Comparison of ENCODE assay signal across 21 cellular contexts in genomic region chr21:45457832-45458172, GRCh38. TPM values are rescaled to one million over a fixed set of nuclear protein-coding genes. Genes with fewer than 3 reads are reported as not detected.
DNase-seq lines count a peak whose midpoint lies in the region; ATAC-seq, FAIRE-seq and TF ChIP-seq lines count a peak whose summit lies in the region.
"Had no signal": no experiment of that assay in that cellular context is flagged by ENCODE, and none has a peak within 500 bp of the region (broad histone marks: within the 10 kb centered on the region; RNA-seq: fewer than 3 reads in every experiment).

No MANE protein-coding gene starts in this region.

- peaks cover 15% of the 10 kb centered on the region for H3K79me1 ChIP-seq in neuronal stem cell (ENCODE audit: low read depth, low read length)

- H2BK12ac ChIP-seq in neuronal stem cell (ENCODE audit: low read length) = no peak overlapping the region

- H3K4me3 Mint-ChIP-seq in astrocyte (ENCODE audit: unreplicated experiment) = no peak overlapping the region
- H3K4me3 Mint-ChIP-seq: CD8-positive, alpha-beta memory T cell had no signal

- peak overlapping the region; percentile 19 for H4K8ac ChIP-seq in neuronal stem cell (ENCODE audit: low read depth, low read length)

- H3K79me2 ChIP-seq in astrocyte (ENCODE audit: insufficient read depth, low read length) = peaks cover 26% of the 10 kb centered on the region

- no peak overlapping the region for H4K91ac ChIP-seq in neuronal stem cell (ENCODE audit: low read depth, low read length, poor library complexity)

- H2AFZ ChIP-seq in astrocyte (ENCODE audit: low read depth, low read length) (no peak overlapping the region), neuronal stem cell (ENCODE audit: low read length) (no peak overlapping the region)

- no peak overlapping the region for H2BK15ac ChIP-seq in neuronal stem cell (ENCODE audit: low read length)

- peak overlapping the region; percentile 47 for H3K14ac ChIP-seq in neuronal stem cell (ENCODE audit: low read length)

- peak overlapping the region; percentile 18 for H3K27ac Mint-ChIP-seq in astrocyte (ENCODE audit: unreplicated experiment)
- H3K27ac Mint-ChIP-seq: CD8-positive, alpha-beta memory T cell had no signal

- TF ChIP-seq POLR2A in tibial nerve (IDR thresholded peaks at IDR 0.05) (no peak), transverse colon (IDR thresholded peaks at IDR 0.05) (no peak)

- intact Hi-C loops in Right ventricle myocardium superior (cut with DNase I) (no loop called here), transverse colon (cut with DNase I; ENCODE audit: low total_unique reads) (no loop called here)

- H2AK5ac ChIP-seq in neuronal stem cell (ENCODE audit: low read depth, low read length) = peak overlapping the region; percentile 25

- peaks cover 37% of the 10 kb centered on the region for H3K4me1 Mint-ChIP-seq in astrocyte (ENCODE audit: low read depth, unreplicated experiment)

- peaks cover 36% of the 10 kb centered on the region for H4K20me1 ChIP-seq in astrocyte (ENCODE audit: insufficient read depth, low read length)

- H3K4me1 ChIP-seq in right atrium auricular region (peaks cover 0 to 53% of the 10 kb centered on the region in 2 donors), astrocyte (ENCODE audit: insufficient read depth, low read length) (peaks cover 42% of the 10 kb centered on the region), neuronal stem cell (ENCODE audit: control insufficient read depth in 2 of 2, insufficient read depth in 1 of 2, low read depth in 1 of 2, low read length in 2 of 2) (peaks cover 0 to 9% of the 10 kb centered on the region in 2 donors), tibial nerve (peaks cover 0 to 40% (median 17%) of the 10 kb centered on the region in 4 donors), transverse colon (peaks cover 0 to 22% (median 14%) of the 10 kb centered on the region in 4 donors)
- H3K4me1 ChIP-seq: BE2C had no signal

- peaks cover 7% of the 10 kb centered on the region for H3K9me3 Mint-ChIP-seq in astrocyte (ENCODE audit: unreplicated experiment)

- H3K4ac ChIP-seq in neuronal stem cell (ENCODE audit: low read length) = no peak overlapping the region

- no peak for TF ChIP-seq CTCF in right atrium auricular region (IDR thresholded peaks at IDR 0.05)
- TF ChIP-seq CTCF in astrocyte (IDR thresholded peaks at IDR 0.05; ENCODE audit: insufficient read depth, low read depth, low read length) = no peak
- no peak for TF ChIP-seq CTCF in tibial nerve (IDR thresholded peaks at IDR 0.05)
- TF ChIP-seq CTCF in transverse colon (IDR thresholded peaks at IDR 0.05) = no peak

- H3K9me3 ChIP-seq in right atrium auricular region = peaks cover 0 to 20% of the 10 kb centered on the region in 2 donors
- no peaks in the 10 kb centered on the region for H3K9me3 ChIP-seq in astrocyte (ENCODE audit: insufficient read depth, low read depth, low read length)
- H3K9me3 ChIP-seq in neuronal stem cell (replicated peaks in 1 of 2; ENCODE audit: control insufficient read depth in 2 of 2, insufficient read depth in 1 of 2, low read depth in 1 of 2, low read length in 2 of 2) = peaks cover 16 to 17% of the 10 kb centered on the region in 2 donors
- H3K9me3 ChIP-seq in tibial nerve = peaks cover 0 to 22% (median 3%) of the 10 kb centered on the region in 4 donors
- peaks cover 0 to 7% of the 10 kb centered on the region in 2 donors for H3K9me3 ChIP-seq in transverse colon
- H3K9me3 ChIP-seq: BE2C had no signal

- H2BK120ac ChIP-seq in neuronal stem cell (ENCODE audit: low read depth, low read length) = no peak overlapping the region

- H3K18ac ChIP-seq in neuronal stem cell (ENCODE audit: low read length) = peak overlapping the region; percentile 65

- H3K23ac ChIP-seq in neuronal stem cell (ENCODE audit: low read depth, low read length, poor library complexity) = peak overlapping the region; percentile 56

- H3K36me3 ChIP-seq in right atrium auricular region (no peaks in the 10 kb centered on the region), astrocyte (ENCODE audit: insufficient read depth, low read length) (no peaks in the 10 kb centered on the region), neuronal stem cell (replicated peaks in 1 of 2; ENCODE audit: control insufficient read depth in 2 of 2, insufficient read depth in 2 of 2, low read length in 2 of 2) (peaks cover 0 to 2% of the 10 kb centered on the region in 2 donors), tibial nerve (peaks cover 0 to 18% (median 0%) of the 10 kb centered on the region in 3 donors), transverse colon (no peaks in the 10 kb centered on the region)
- H3K36me3 ChIP-seq: BE2C had no signal

- H3K4me3 ChIP-seq in right atrium auricular region (no peak overlapping the region), astrocyte (ENCODE audit: insufficient read depth, low read depth, low read length) (no peak overlapping the region), neuronal stem cell (ENCODE audit: low read length in 2 of 2) (no peak overlapping the region), tibial nerve (peak overlapping the region in 3 of 4 donors; percentile 10 to 47 (median 18)), transverse colon (no peak overlapping the region)
- H3K4me3 ChIP-seq: K562, SJSA1 had no signal

- no peak overlapping the region for H2BK5ac ChIP-seq in neuronal stem cell (ENCODE audit: low read length)

- DNase-seq in Right ventricle myocardium superior (peak; percentile 26), right atrium auricular region (ENCODE audit: low spot score) (no peak), astrocyte (ENCODE audit: low read depth) (no peak), neuronal stem cell (ENCODE audit: low spot score) (no peak), tibial nerve (ENCODE audit: low spot score in 2 of 2) (no peak), transverse colon (no peak), HuH-7.5 (ENCODE audit: low spot score) (no peak), iPS-NIHi7 (ENCODE audit: extremely low spot score) (no peak)
- DNase-seq: 8988T, BE2C, DND-41, NCI-H187 treated with DMSO at 0.1 percent for 48 hours, NCI-H345, NCI-H526 treated with DMSO at 0.1 percent for 48 hours had no signal

- H3K9ac ChIP-seq in astrocyte (ENCODE audit: low read length) = no peak overlapping the region
- peak overlapping the region; percentile 24 for H3K9ac ChIP-seq in neuronal stem cell (ENCODE audit: low read depth, low read length, poor library complexity)

- WGBS in neuronal stem cell (ENCODE audit: extremely low coverage in 2 of 2, insufficient read length in 2 of 2, insufficient replicate concordance in 1 of 2), 2 donors = no CpG with 5 or more reads among the region's 9 CpGs
- 52 to 72% methylated on average over 8 of the region's 9 CpGs for WGBS in tibial nerve, 2 donors
- 68% methylated on average over 9 of the region's 9 CpGs; no CpG with 5 or more reads in 1 of the 2 donors for WGBS in transverse colon (ENCODE audit: low coverage in 1 of 2), 2 donors

- no peak for FAIRE-seq in astrocyte (lab: Jason Lieb, UNC)
- FAIRE-seq: G401.6, HTR-8/SVneo, K562 had no signal

- no peaks in the 10 kb centered on the region for H3K27me3 Mint-ChIP-seq in astrocyte (ENCODE audit: low read depth, unreplicated experiment)

- H3K27ac ChIP-seq in right atrium auricular region = no peak overlapping the region
- H3K27ac ChIP-seq in astrocyte (ENCODE audit: low read depth, low read length) = no peak overlapping the region
- no peak overlapping the region for H3K27ac ChIP-seq in neuronal stem cell (replicated peaks; ENCODE audit: low read length)
- peak overlapping the region in 3 of 4 donors; percentile 20 to 75 (median 63) for H3K27ac ChIP-seq in tibial nerve
- H3K27ac ChIP-seq in transverse colon = no peak overlapping the region
- H3K27ac ChIP-seq: HL-60, SJSA1 had no signal

- H3K27me3 ChIP-seq in right atrium auricular region = no peaks in the 10 kb centered on the region
- no peaks in the 10 kb centered on the region for H3K27me3 ChIP-seq in astrocyte (ENCODE audit: insufficient read depth, low read length)
- H3K27me3 ChIP-seq in neuronal stem cell (ENCODE audit: control insufficient read depth in 3 of 3, insufficient read depth in 3 of 3, low read depth in 1 of 3, low read length in 3 of 3) = peaks cover 0 to 21% (median 0%) of the 10 kb centered on the region in 3 experiments
- H3K27me3 ChIP-seq in tibial nerve = no peaks in the 10 kb centered on the region
- no peaks in the 10 kb centered on the region for H3K27me3 ChIP-seq in transverse colon
- H3K27me3 ChIP-seq: SJSA1 had no signal

- no peak for ATAC-seq in Right ventricle myocardium superior (ENCODE audit: poor library complexity)
- ATAC-seq: HCT116, K562 had no signal

- in situ Hi-C loops in transverse colon (cut with MboI; ENCODE audit: low pct_ligation_motif_present in 1 of 4, low pct_unique_long_range_greater_than_20kb in 1 of 4, low sequenced_read_pairs in 3 of 4) = loop anchor here in 2 of 4 donors (25.0 kb wide), 2 partner anchors 171 to 296 kb away; partner anchors contain the start of gene POFUT2 (in 1 of the 2)

- peaks cover 29% of the 10 kb centered on the region for H3K36me3 Mint-ChIP-seq in astrocyte (ENCODE audit: low read depth, unreplicated experiment)

- TF ChIP-seq EP300 in tibial nerve (IDR thresholded peaks at IDR 0.05) (no peak), transverse colon (IDR thresholded peaks at IDR 0.05; ENCODE audit: low read depth) (no peak)

- H3K4me2 ChIP-seq in astrocyte (ENCODE audit: low read length) = no peak overlapping the region
- H3K4me2 ChIP-seq in neuronal stem cell (ENCODE audit: insufficient read depth, low read length, poor library complexity, severe bottlenecking) = no peak overlapping the region

RNA-seq across cellular contexts. Expression of gene COL18A1, which starts 52.8 kb away (rescaled TPM):
- total RNA-seq in Right ventricle myocardium superior (44.2 TPM), right atrium auricular region (100 to 1,000 TPM; 117 to 134 TPM), astrocyte (616 and 692 TPM in 2 replicates), tibial nerve (100 to 1,000 TPM; 124 to 224 (median 173) TPM), transverse colon (100 to 1,000 TPM in 1 of 4 donors, 10 to 100 TPM in 3; 19.3 to 121 (median 23.3) TPM)
- polyA plus RNA-seq in neuronal stem cell (2013, experiment 1 of 2) = 42.5 TPM
- polyA plus RNA-seq in neuronal stem cell (2013, experiment 2 of 2) = 42.1 TPM

Comparison
In these comparisons a context has a peak if more than half of its experiments do, and no peak if none do; other contexts are left out.
1. H3K27ac ChIP-seq: peak in tibial nerve (3 of 4); none in right atrium auricular region (0 of 2), astrocyte (single experiment), neuronal stem cell (single experiment) and transverse colon (0 of 4).
2. H3K4me3 ChIP-seq: peak in tibial nerve (3 of 4); none in right atrium auricular region (0 of 2), astrocyte (single experiment), neuronal stem cell (0 of 2) and transverse colon (0 of 4).